In genomic region chr6:15945593-15946159, GRCh38 we compare ENCODE assay signal across 1 cellular context.
TF ChIP-seq lines count a peak whose summit lies in the region.

No MANE protein-coding gene starts in this region.

TF ChIP-seq in HEK293, 187 proteins besides CTCF, POLR2A, EP300 and RAD21 (continued from another document):
- TF ChIP-seq ZNF366 (tag by site-specific recombination; conservative IDR thresholded peaks at IDR 0.05) (peak; percentile 54), ZNF184 (tag by site-specific recombination; IDR thresholded peaks at IDR 0.05) (0 out of 2 replicates have a peak, but pooled peaks have one; percentile 39), TSHZ1 (tag by site-specific recombination; IDR thresholded peaks at IDR 0.05; ENCODE audit: borderline replicate concordance) (no peak), ZEB2 (tag by site-specific recombination; IDR thresholded peaks at IDR 0.05) (peak; percentile 29; the same call in 1 of the 2 replicates), ZSCAN16 (tag by site-specific recombination; IDR thresholded peaks at IDR 0.05) (no peak), ZNF37A (tag by site-specific recombination; IDR thresholded peaks at IDR 0.05) (no peak), IKZF3 (tag by site-specific recombination; IDR thresholded peaks at IDR 0.05) (no peak), ZNF155 (tag by site-specific recombination; IDR thresholded peaks at IDR 0.05) (no peak), ZNF335 (tag by site-specific recombination; conservative IDR thresholded peaks at IDR 0.05) (peak; percentile 67), BCL6B (tag by site-specific recombination; IDR thresholded peaks at IDR 0.05) (no peak), ZNF2 (tag by site-specific recombination; IDR thresholded peaks at IDR 0.05) (no peak), ZBTB48 (tag by site-specific recombination; IDR thresholded peaks at IDR 0.05) (no peak), GLI4 (tag by site-specific recombination; IDR thresholded peaks at IDR 0.05) (no peak), ZNF664 (tag by site-specific recombination; IDR thresholded peaks at IDR 0.05) (no peak), HOXC10 (CRISPR knock-in tag; IDR thresholded peaks at IDR 0.05) (no peak), SP7 (tag by site-specific recombination; IDR thresholded peaks at IDR 0.05) (peak; percentile 44; the same call in 1 of the 2 replicates), KLF10 (tag by site-specific recombination; IDR thresholded peaks at IDR 0.05) (no peak), ZNF830 (tag by site-specific recombination; IDR thresholded peaks at IDR 0.05; ENCODE audit: low read depth) (no peak), ZSCAN23 (tag by site-specific recombination; IDR thresholded peaks at IDR 0.05) (no peak), ZNF792 (tag by site-specific recombination; IDR thresholded peaks at IDR 0.05) (no peak), ZNF530 (tag by site-specific recombination; IDR thresholded peaks at IDR 0.05; ENCODE audit: low read depth) (no peak), ZNF560 (tag by site-specific recombination; IDR thresholded peaks at IDR 0.05; ENCODE audit: borderline replicate concordance) (no peak)
- TF ChIP-seq, protein P1, sequence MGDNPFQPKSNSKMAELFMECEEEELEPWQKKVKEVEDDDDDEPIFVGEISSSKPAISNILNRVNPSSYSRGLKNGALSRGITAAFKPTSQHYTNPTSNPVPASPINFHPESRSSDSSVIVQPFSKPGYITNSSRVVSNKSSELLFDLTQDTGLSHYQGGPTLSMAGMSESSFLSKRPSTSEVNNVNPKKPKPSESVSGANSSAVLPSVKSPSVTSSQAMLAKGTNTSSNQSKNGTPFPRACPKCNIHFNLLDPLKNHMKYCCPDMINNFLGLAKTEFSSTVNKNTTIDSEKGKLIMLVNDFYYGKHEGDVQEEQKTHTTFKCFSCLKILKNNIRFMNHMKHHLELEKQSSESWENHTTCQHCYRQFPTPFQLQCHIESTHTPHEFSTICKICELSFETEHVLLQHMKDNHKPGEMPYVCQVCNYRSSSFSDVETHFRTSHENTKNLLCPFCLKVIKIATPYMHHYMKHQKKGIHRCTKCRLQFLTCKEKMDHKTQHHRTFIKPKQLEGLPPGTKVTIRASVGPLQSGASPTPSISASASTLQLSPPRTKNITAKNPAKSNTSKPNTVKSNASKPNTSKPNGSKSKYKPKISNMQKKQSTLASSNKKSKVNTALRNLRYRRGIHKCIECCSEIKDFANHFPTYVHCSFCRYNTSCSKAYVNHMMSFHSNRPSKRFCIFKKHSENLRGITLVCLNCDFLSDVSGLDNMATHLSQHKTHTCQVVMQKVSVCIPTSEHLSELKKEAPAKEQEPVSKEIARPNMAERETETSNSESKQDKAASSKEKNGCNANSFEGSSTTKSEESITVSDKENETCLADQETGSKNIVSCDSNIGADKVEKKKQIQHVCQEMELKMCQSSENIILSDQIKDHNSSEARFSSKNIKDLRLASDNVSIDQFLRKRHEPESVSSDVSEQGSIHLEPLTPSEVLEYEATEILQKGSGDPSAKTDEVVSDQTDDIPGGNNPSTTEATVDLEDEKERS (tag by site-specific recombination; IDR thresholded peaks at IDR 0.05), result no peak
- TF ChIP-seq, protein P2, sequence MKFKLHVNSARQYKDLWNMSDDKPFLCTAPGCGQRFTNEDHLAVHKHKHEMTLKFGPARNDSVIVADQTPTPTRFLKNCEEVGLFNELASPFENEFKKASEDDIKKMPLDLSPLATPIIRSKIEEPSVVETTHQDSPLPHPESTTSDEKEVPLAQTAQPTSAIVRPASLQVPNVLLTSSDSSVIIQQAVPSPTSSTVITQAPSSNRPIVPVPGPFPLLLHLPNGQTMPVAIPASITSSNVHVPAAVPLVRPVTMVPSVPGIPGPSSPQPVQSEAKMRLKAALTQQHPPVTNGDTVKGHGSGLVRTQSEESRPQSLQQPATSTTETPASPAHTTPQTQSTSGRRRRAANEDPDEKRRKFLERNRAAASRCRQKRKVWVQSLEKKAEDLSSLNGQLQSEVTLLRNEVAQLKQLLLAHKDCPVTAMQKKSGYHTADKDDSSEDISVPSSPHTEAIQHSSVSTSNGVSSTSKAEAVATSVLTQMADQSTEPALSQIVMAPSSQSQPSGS (tag by site-specific recombination; IDR thresholded peaks at IDR 0.05; ENCODE audit: low read depth), result peak; percentile 77; the same call in 1 of the 2 replicates
- TF ChIP-seq, protein P3, sequence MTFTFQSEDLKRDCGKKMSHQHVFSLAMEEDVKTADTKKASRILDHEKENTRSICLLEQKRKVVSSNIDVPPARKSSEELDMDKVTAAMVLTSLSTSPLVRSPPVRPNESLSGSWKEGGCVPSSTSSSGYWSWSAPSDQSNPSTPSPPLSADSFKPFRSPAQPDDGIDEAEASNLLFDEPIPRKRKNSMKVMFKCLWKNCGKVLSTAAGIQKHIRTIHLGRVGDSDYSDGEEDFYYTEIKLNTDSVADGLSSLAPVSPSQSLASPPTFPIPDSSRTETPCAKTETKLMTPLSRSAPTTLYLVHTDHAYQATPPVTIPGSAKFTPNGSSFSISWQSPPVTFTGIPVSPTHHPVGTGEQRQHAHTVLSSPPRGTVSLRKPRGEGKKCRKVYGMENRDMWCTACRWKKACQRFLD (tag by site-specific recombination; IDR thresholded peaks at IDR 0.05), result no peak
- TF ChIP-seq, protein P4, sequence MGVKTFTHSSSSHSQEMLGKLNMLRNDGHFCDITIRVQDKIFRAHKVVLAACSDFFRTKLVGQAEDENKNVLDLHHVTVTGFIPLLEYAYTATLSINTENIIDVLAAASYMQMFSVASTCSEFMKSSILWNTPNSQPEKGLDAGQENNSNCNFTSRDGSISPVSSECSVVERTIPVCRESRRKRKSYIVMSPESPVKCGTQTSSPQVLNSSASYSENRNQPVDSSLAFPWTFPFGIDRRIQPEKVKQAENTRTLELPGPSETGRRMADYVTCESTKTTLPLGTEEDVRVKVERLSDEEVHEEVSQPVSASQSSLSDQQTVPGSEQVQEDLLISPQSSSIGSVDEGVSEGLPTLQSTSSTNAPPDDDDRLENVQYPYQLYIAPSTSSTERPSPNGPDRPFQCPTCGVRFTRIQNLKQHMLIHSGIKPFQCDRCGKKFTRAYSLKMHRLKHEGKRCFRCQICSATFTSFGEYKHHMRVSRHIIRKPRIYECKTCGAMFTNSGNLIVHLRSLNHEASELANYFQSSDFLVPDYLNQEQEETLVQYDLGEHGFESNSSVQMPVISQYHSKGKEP (tag by site-specific recombination; IDR thresholded peaks at IDR 0.05), result peak; percentile 95
- TF ChIP-seq, protein P5, sequence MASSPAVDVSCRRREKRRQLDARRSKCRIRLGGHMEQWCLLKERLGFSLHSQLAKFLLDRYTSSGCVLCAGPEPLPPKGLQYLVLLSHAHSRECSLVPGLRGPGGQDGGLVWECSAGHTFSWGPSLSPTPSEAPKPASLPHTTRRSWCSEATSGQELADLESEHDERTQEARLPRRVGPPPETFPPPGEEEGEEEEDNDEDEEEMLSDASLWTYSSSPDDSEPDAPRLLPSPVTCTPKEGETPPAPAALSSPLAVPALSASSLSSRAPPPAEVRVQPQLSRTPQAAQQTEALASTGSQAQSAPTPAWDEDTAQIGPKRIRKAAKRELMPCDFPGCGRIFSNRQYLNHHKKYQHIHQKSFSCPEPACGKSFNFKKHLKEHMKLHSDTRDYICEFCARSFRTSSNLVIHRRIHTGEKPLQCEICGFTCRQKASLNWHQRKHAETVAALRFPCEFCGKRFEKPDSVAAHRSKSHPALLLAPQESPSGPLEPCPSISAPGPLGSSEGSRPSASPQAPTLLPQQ (tag by site-specific recombination; IDR thresholded peaks at IDR 0.05), result 0 out of 2 replicates have a peak, but pooled peaks have one; percentile 45
- TF ChIP-seq, protein P6, sequence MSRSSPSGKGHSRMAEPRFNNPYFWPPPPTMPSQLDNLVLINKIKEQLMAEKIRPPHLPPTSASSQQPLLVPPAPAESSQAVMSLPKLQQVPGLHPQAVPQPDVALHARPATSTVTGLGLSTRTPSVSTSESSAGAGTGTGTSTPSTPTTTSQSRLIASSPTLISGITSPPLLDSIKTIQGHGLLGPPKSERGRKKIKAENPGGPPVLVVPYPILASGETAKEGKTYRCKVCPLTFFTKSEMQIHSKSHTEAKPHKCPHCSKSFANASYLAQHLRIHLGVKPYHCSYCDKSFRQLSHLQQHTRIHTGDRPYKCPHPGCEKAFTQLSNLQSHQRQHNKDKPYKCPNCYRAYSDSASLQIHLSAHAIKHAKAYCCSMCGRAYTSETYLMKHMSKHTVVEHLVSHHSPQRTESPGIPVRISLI (tag by site-specific recombination; IDR thresholded peaks at IDR 0.05), result no peak
